Comparison of ENCODE assay signal across 17 cellular contexts in genomic region chr4:140305053-140305452, GRCh38.
DNase-seq lines count a peak whose midpoint lies in the region; ATAC-seq and TF ChIP-seq lines count a peak whose summit lies in the region.
"Had no signal": no experiment of that assay in that cellular context is flagged by ENCODE, and none has a peak within 500 bp of the region (broad histone marks: within the 10 kb centered on the region; RNA-seq: fewer than 3 reads in every experiment).

No MANE protein-coding gene starts in this region.

- no peak overlapping the region for H3K4me2 ChIP-seq in trophoblast cell (ENCODE audit: low read length)
- H3K4me2 ChIP-seq: KMS-11 had no signal

- H2BK12ac ChIP-seq in trophoblast cell (ENCODE audit: low read length) = no peak overlapping the region

- no peaks in the 10 kb centered on the region for H3K79me1 ChIP-seq in trophoblast cell (ENCODE audit: low read length)

- H3K23ac ChIP-seq in trophoblast cell (ENCODE audit: low read length) = no peak overlapping the region

- H3K4me3 Mint-ChIP-seq in activated CD8-positive, alpha-beta memory T cell treated with anti-CD3 and anti-CD28 coated beads, Interleukin-2, amount 10 ng/mL, durations not matched to agents 7 days and 5 days = no peak overlapping the region
- H3K4me3 Mint-ChIP-seq: CD14-positive monocyte had no signal

- no peak for ATAC-seq in activated CD8-positive, alpha-beta memory T cell treated with anti-CD3 and anti-CD28 coated beads, Interleukin-2, amount 10 ng/mL, durations not matched to agents 7 days and 5 days
- ATAC-seq: HepG2 had no signal

- no peaks in the 10 kb centered on the region for H3K36me3 ChIP-seq in trophoblast cell (ENCODE audit: control insufficient read depth in 1 of 2, insufficient read depth in 2 of 2, low read length in 2 of 2)

- no peaks in the 10 kb centered on the region for H3K9me3 Mint-ChIP-seq in activated CD8-positive, alpha-beta memory T cell treated with anti-CD3 and anti-CD28 coated beads, Interleukin-2, amount 10 ng/mL, durations not matched to agents 7 days and 5 days (ENCODE audit: low read depth)
- H3K9me3 Mint-ChIP-seq: CD14-positive monocyte had no signal

- H4K8ac ChIP-seq in trophoblast cell (ENCODE audit: low read depth, low read length) = no peak overlapping the region

- H3K9ac ChIP-seq in trophoblast cell (ENCODE audit: low read length) = no peak overlapping the region
- H3K9ac ChIP-seq: KMS-11 had no signal

- no peak for TF ChIP-seq CTCF in epithelial cell of esophagus (IDR thresholded peaks at IDR 0.05; ENCODE audit: insufficient read depth, low read depth, low read length, missing control alignments)

- no peaks in the 10 kb centered on the region for H3K27me3 ChIP-seq in trophoblast cell (ENCODE audit: insufficient read depth, low read length)

- no peak overlapping the region for H4K91ac ChIP-seq in trophoblast cell (ENCODE audit: low read depth, low read length)

- no peaks in the 10 kb centered on the region for H3K9me3 ChIP-seq in trophoblast cell (ENCODE audit: insufficient read depth, low read depth, low read length)

- H2AFZ ChIP-seq in trophoblast cell (ENCODE audit: insufficient read depth, low read length, poor library complexity) = no peak overlapping the region

- CTCF ChIA-PET in activated CD8-positive, alpha-beta memory T cell treated with anti-CD3 and anti-CD28 coated beads, Interleukin-2, amount 10 ng/mL, durations not matched to agents 7 days and 5 days (lab: Charles Lee) = no interaction called here

- H3K27ac Mint-ChIP-seq in activated CD8-positive, alpha-beta memory T cell treated with anti-CD3 and anti-CD28 coated beads, Interleukin-2, amount 10 ng/mL, durations not matched to agents 7 days and 5 days = no peak overlapping the region
- H3K27ac Mint-ChIP-seq: CD14-positive monocyte had no signal

- no peak overlapping the region for H2BK120ac ChIP-seq in trophoblast cell (ENCODE audit: insufficient read depth, low read length, poor library complexity)

- no peak overlapping the region for H3K27ac ChIP-seq in trophoblast cell (ENCODE audit: low read depth, low read length)
- H3K27ac ChIP-seq: KMS-11 had no signal

- H3K14ac ChIP-seq in trophoblast cell (ENCODE audit: low read length) = no peak overlapping the region

- H3K4me3 ChIP-seq in epithelial cell of esophagus (ENCODE audit: low read length) (no peak overlapping the region), trophoblast cell (ENCODE audit: low read depth, low read length) (no peak overlapping the region)

- H3K4me1 ChIP-seq in trophoblast cell (ENCODE audit: control insufficient read depth in 1 of 2, insufficient read depth in 2 of 2, low read length in 2 of 2) = peaks cover 0 to 6% of the 10 kb centered on the region in 2 experiments

- DNase-seq in NCI-H146 (lab: John Stamatoyannopoulos, UW) = peak; percentile 5
- DNase-seq in NCI-H146 treated with DMSO at 0.1 percent for 48 hours (lab: John Stamatoyannopoulos, UW; ENCODE audit: unreplicated experiment) = no peak
- DNase-seq in NCI-H2029 (lab: John Stamatoyannopoulos, UW) = peak; percentile 66
- peak; percentile 46 for DNase-seq in epithelial cell of esophagus (ENCODE audit: low read depth)
- peak in 1 of 2 donors; percentile 61 for DNase-seq in trophoblast cell
- DNase-seq in activated CD8-positive, alpha-beta memory T cell treated with anti-CD3 and anti-CD28 coated beads, Interleukin-2, amount 10 ng/mL, durations not matched to agents 7 days and 5 days = no peak
- no peak for DNase-seq in stimulated activated CD4-positive, alpha-beta T cell treated with anti-CD3 and anti-CD28 coated beads, Interleukin-12 subunit alpha, Interleukin-12 subunit beta, amount 100 ng/mL, for 4 hours
- no peak for DNase-seq in T1000 (lab: John Stamatoyannopoulos, UW)
- DNase-seq: Calu3, MM.1S, NCI-H1105, NCI-H1930, NCI-H524, RPMI8226 had no signal

- H3K79me2 ChIP-seq in trophoblast cell (ENCODE audit: control insufficient read depth, insufficient read depth, low read length, poor library complexity) = no peaks in the 10 kb centered on the region

- H3K36me3 Mint-ChIP-seq in activated CD8-positive, alpha-beta memory T cell treated with anti-CD3 and anti-CD28 coated beads, Interleukin-2, amount 10 ng/mL, durations not matched to agents 7 days and 5 days = no peaks in the 10 kb centered on the region
- H3K36me3 Mint-ChIP-seq: CD14-positive monocyte had no signal

- no peak overlapping the region for H4K12ac ChIP-seq in trophoblast cell (ENCODE audit: low read depth, low read length)

- no peaks in the 10 kb centered on the region for H3K4me1 Mint-ChIP-seq in activated CD8-positive, alpha-beta memory T cell treated with anti-CD3 and anti-CD28 coated beads, Interleukin-2, amount 10 ng/mL, durations not matched to agents 7 days and 5 days

- WGBS in trophoblast cell (ENCODE audit: extremely low coverage, insufficient coverage, insufficient read length) = no CpG with 5 or more reads among the region's 3 CpGs

- H2BK5ac ChIP-seq in trophoblast cell (ENCODE audit: low read depth, low read length, poor library complexity) = peak overlapping the region; percentile 36

- no peak overlapping the region for H3K4ac ChIP-seq in trophoblast cell (ENCODE audit: low read depth, low read length)

- H2AK5ac ChIP-seq in trophoblast cell (ENCODE audit: low read length) = no peak overlapping the region

- H3K27me3 Mint-ChIP-seq in activated CD8-positive, alpha-beta memory T cell treated with anti-CD3 and anti-CD28 coated beads, Interleukin-2, amount 10 ng/mL, durations not matched to agents 7 days and 5 days = peaks cover 19% of the 10 kb centered on the region

- H3K18ac ChIP-seq in trophoblast cell (ENCODE audit: low read length) = no peak overlapping the region

Comparison
In these comparisons a context has a peak if more than half of its experiments do, and no peak if none do; other contexts are left out.
1. DNase-seq: peak in NCI-H146 (single experiment), NCI-H2029 (single experiment) and epithelial cell of esophagus (single experiment); none in NCI-H146 treated with DMSO at 0.1 percent for 48 hours (single experiment), activated CD8-positive, alpha-beta memory T cell treated with anti-CD3 and anti-CD28 coated beads, Interleukin-2, amount 10 ng/mL, durations not matched to agents 7 days and 5 days (single experiment), stimulated activated CD4-positive, alpha-beta T cell treated with anti-CD3 and anti-CD28 coated beads, Interleukin-12 subunit alpha, Interleukin-12 subunit beta, amount 100 ng/mL, for 4 hours (single experiment) and T1000 (single experiment).